In the genomic region with DNA sequence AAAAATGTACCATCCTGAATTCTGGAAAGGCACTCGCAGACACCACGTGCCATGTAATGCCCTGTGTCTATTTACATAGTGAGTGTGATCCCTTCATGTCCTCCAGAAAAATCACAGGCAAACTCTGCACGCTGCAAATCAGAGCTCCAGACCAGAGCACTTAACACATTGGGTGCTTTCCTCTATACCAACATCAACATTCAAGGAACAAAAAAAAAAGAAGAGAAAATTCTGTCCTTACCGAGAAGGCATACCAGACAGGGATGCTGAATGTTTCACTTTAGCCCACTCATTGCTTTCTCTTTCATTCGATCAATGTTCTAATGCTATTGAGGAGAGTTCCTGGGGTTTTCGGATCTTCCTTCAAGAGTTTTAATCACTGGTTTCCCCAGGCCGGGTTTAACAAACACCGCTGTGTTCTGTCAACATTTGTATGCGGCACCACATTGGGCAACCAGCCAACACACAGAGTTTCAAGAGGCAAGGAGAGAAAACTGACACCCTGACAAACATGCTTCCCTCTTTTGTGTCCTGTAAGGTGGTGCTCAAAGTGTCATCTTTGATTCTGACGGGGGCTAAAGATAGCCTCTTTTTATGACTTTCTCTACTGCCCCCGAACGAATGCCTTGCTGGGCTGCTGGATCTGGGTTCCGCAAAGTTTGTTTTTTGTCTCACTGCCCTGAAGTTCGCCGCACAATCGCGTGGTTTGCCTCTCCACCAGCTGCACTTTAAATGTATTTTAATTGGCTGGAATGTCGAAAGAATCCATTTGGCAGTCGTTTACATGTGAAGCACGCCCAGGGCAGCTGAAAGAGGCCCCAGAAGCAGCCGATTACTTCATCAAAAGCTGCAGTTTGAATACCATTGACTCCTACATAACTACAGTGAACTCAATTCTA, we compare ENCODE assay signal across 9 cellular contexts.
DNase-seq lines count a peak whose midpoint lies in the region; ATAC-seq and TF ChIP-seq lines count a peak whose summit lies in the region.
"Had no signal": no experiment of that assay in that cellular context is flagged by ENCODE, and none has a peak within 500 bp of the region (broad histone marks: within the 10 kb centered on the region; RNA-seq: fewer than 3 reads in every experiment).

No MANE protein-coding gene starts in this region.

- H3K27me3 Mint-ChIP-seq in HFFc6 (ENCODE audit: insufficient read depth): no peaks in the 10 kb centered on the region; the same call in 1 of the 2 replicates
- no peaks in the 10 kb centered on the region for H3K27me3 Mint-ChIP-seq in osteocyte (ENCODE audit: unreplicated experiment)

- ATAC-seq in HG03175 (IDR thresholded peaks at IDR 0.05; ENCODE audit: unreplicated experiment): no peak
- ATAC-seq: K562 had no signal

- intact Hi-C loops in head of caudate nucleus (cut with DNase I): loop anchor here (10.0 kb wide), 1 partner anchor 100 kb away; no protein-coding TSS in a partner anchor

- TF ChIP-seq CTCF in HFFc6 (IDR thresholded peaks at IDR 0.05) (no peak), osteocyte (IDR thresholded peaks at IDR 0.05) (no peak)

- peak overlapping the region; percentile 87 for H3K4me3 Mint-ChIP-seq in HFFc6
- H3K4me3 Mint-ChIP-seq in osteocyte (ENCODE audit: unreplicated experiment): peak overlapping the region; percentile 71

- peak; percentile 75 for DNase-seq in HFFc6
- peak; percentile 97 for DNase-seq in SHP77 treated with DMSO at 0.1 percent for 48 hours (lab: John Stamatoyannopoulos, UW)
- DNase-seq in head of caudate nucleus: peak; percentile 50 to 93 (median 80)
- DNase-seq in osteocyte (ENCODE audit: extremely low spot score, unreplicated experiment): peak; percentile 85
- DNase-seq in RKO (ENCODE audit: low spot score): no peak
- no peak for DNase-seq in stimulated activated CD4-positive, alpha-beta T cell treated with anti-CD3 and anti-CD28 coated beads, Interleukin-4, amount 100 ng/mL, for 24 hours
- DNase-seq in AML-193 (lab: John Stamatoyannopoulos, UW): no peak

- peaks cover 2% of the 10 kb centered on the region for H3K9me3 Mint-ChIP-seq in HFFc6
- no peaks in the 10 kb centered on the region for H3K9me3 Mint-ChIP-seq in osteocyte (ENCODE audit: unreplicated experiment)

- peaks cover 5% of the 10 kb centered on the region; the same call in 1 of the 2 replicates for H3K36me3 Mint-ChIP-seq in HFFc6 (ENCODE audit: low read depth)
- H3K36me3 Mint-ChIP-seq in osteocyte (ENCODE audit: unreplicated experiment): no peaks in the 10 kb centered on the region

- H3K4me1 Mint-ChIP-seq in HFFc6 (ENCODE audit: low read depth) (peaks cover 59% of the 10 kb centered on the region), osteocyte (ENCODE audit: unreplicated experiment) (peaks cover 48% of the 10 kb centered on the region)

- H3K27ac Mint-ChIP-seq in HFFc6 (peak overlapping the region; percentile 80), osteocyte (ENCODE audit: unreplicated experiment) (peak overlapping the region; percentile 93)

Comparison
In these comparisons a context has a peak if more than half of its experiments do, and no peak if none do; other contexts are left out.
1. DNase-seq: peak in HFFc6 (single experiment), SHP77 treated with DMSO at 0.1 percent for 48 hours (single experiment), head of caudate nucleus (42 of 42) and osteocyte (single experiment); none in RKO (single experiment), stimulated activated CD4-positive, alpha-beta T cell treated with anti-CD3 and anti-CD28 coated beads, Interleukin-4, amount 100 ng/mL, for 24 hours (single experiment) and AML-193 (0 of 2).